1 cellular context compared by ENCODE assay signal in genomic region chr11:3865388-3866193, GRCh38.
TF ChIP-seq lines count a peak whose summit lies in the region.

No MANE protein-coding gene starts in this region.

TF ChIP-seq in K562, 482 proteins besides CTCF, POLR2A, EP300 and RAD21 (continued from another document and continues in another):
- TF ChIP-seq CREB3 (tag; conservative IDR thresholded peaks at IDR 0.05; ENCODE audit: low read depth) (peak; percentile 85), CBX3 (IDR thresholded peaks at IDR 0.05; ENCODE audit: borderline replicate concordance in 1 of 2, low read length in 2 of 2) (no peak), SNIP1 (IDR thresholded peaks at IDR 0.05; ENCODE audit: low read depth) (no peak), RFX5 (IDR thresholded peaks at IDR 0.05; ENCODE audit: low read depth, low read length) (no peak), NCOR1 (IDR thresholded peaks at IDR 0.05) (peak; percentile 63), MYC (IDR thresholded peaks at IDR 0.05; ENCODE audit: low read depth, low read length) (peak; percentile 3; the same call in 1 of the 2 replicates), MYC (CRISPR knock-in tag; IDR thresholded peaks at IDR 0.05; ENCODE audit: borderline replicate concordance, low read depth) (no peak), IRF2 (CRISPR knock-in tag; IDR thresholded peaks at IDR 0.05) (no peak), ZKSCAN3 (CRISPR knock-in tag; IDR thresholded peaks at IDR 0.05) (no peak), TEAD4 (IDR thresholded peaks at IDR 0.05; ENCODE audit: low read length) (peak; percentile 87), TEAD4 (CRISPR knock-in tag; IDR thresholded peaks at IDR 0.05; ENCODE audit: borderline replicate concordance) (no peak), PHF20 (IDR thresholded peaks at IDR 0.05; ENCODE audit: partially characterized antibody) (no peak), GTF2B (IDR thresholded peaks at IDR 0.05; ENCODE audit: extremely low read depth, insufficient read length) (no peak), U2AF1 (optimal IDR thresholded peaks at IDR 0.05; ENCODE audit: low read depth, low read length) (no peak), TEAD2 (tag; IDR thresholded peaks at IDR 0.05) (0 out of 2 replicates have a peak, but pooled peaks have one; percentile 11), THAP7 (CRISPR knock-in tag; IDR thresholded peaks at IDR 0.05) (no peak), LCOR (CRISPR knock-in tag; IDR thresholded peaks at IDR 0.05) (peak; percentile 73; the same call in 1 of the 2 replicates), ZBTB5 (IDR thresholded peaks at IDR 0.05) (no peak)
- TF ChIP-seq, protein P1, sequence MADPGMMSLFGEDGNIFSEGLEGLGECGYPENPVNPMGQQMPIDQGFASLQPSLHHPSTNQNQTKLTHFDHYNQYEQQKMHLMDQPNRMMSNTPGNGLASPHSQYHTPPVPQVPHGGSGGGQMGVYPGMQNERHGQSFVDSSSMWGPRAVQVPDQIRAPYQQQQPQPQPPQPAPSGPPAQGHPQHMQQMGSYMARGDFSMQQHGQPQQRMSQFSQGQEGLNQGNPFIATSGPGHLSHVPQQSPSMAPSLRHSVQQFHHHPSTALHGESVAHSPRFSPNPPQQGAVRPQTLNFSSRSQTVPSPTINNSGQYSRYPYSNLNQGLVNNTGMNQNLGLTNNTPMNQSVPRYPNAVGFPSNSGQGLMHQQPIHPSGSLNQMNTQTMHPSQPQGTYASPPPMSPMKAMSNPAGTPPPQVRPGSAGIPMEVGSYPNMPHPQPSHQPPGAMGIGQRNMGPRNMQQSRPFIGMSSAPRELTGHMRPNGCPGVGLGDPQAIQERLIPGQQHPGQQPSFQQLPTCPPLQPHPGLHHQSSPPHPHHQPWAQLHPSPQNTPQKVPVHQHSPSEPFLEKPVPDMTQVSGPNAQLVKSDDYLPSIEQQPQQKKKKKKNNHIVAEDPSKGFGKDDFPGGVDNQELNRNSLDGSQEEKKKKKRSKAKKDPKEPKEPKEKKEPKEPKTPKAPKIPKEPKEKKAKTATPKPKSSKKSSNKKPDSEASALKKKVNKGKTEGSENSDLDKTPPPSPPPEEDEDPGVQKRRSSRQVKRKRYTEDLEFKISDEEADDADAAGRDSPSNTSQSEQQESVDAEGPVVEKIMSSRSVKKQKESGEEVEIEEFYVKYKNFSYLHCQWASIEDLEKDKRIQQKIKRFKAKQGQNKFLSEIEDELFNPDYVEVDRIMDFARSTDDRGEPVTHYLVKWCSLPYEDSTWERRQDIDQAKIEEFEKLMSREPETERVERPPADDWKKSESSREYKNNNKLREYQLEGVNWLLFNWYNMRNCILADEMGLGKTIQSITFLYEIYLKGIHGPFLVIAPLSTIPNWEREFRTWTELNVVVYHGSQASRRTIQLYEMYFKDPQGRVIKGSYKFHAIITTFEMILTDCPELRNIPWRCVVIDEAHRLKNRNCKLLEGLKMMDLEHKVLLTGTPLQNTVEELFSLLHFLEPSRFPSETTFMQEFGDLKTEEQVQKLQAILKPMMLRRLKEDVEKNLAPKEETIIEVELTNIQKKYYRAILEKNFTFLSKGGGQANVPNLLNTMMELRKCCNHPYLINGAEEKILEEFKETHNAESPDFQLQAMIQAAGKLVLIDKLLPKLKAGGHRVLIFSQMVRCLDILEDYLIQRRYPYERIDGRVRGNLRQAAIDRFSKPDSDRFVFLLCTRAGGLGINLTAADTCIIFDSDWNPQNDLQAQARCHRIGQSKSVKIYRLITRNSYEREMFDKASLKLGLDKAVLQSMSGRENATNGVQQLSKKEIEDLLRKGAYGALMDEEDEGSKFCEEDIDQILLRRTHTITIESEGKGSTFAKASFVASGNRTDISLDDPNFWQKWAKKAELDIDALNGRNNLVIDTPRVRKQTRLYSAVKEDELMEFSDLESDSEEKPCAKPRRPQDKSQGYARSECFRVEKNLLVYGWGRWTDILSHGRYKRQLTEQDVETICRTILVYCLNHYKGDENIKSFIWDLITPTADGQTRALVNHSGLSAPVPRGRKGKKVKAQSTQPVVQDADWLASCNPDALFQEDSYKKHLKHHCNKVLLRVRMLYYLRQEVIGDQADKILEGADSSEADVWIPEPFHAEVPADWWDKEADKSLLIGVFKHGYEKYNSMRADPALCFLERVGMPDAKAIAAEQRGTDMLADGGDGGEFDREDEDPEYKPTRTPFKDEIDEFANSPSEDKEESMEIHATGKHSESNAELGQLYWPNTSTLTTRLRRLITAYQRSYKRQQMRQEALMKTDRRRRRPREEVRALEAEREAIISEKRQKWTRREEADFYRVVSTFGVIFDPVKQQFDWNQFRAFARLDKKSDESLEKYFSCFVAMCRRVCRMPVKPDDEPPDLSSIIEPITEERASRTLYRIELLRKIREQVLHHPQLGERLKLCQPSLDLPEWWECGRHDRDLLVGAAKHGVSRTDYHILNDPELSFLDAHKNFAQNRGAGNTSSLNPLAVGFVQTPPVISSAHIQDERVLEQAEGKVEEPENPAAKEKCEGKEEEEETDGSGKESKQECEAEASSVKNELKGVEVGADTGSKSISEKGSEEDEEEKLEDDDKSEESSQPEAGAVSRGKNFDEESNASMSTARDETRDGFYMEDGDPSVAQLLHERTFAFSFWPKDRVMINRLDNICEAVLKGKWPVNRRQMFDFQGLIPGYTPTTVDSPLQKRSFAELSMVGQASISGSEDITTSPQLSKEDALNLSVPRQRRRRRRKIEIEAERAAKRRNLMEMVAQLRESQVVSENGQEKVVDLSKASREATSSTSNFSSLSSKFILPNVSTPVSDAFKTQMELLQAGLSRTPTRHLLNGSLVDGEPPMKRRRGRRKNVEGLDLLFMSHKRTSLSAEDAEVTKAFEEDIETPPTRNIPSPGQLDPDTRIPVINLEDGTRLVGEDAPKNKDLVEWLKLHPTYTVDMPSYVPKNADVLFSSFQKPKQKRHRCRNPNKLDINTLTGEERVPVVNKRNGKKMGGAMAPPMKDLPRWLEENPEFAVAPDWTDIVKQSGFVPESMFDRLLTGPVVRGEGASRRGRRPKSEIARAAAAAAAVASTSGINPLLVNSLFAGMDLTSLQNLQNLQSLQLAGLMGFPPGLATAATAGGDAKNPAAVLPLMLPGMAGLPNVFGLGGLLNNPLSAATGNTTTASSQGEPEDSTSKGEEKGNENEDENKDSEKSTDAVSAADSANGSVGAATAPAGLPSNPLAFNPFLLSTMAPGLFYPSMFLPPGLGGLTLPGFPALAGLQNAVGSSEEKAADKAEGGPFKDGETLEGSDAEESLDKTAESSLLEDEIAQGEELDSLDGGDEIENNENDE (IDR thresholded peaks at IDR 0.05; ENCODE audit: low read depth, low read length) = no peak
- TF ChIP-seq, protein P2, sequence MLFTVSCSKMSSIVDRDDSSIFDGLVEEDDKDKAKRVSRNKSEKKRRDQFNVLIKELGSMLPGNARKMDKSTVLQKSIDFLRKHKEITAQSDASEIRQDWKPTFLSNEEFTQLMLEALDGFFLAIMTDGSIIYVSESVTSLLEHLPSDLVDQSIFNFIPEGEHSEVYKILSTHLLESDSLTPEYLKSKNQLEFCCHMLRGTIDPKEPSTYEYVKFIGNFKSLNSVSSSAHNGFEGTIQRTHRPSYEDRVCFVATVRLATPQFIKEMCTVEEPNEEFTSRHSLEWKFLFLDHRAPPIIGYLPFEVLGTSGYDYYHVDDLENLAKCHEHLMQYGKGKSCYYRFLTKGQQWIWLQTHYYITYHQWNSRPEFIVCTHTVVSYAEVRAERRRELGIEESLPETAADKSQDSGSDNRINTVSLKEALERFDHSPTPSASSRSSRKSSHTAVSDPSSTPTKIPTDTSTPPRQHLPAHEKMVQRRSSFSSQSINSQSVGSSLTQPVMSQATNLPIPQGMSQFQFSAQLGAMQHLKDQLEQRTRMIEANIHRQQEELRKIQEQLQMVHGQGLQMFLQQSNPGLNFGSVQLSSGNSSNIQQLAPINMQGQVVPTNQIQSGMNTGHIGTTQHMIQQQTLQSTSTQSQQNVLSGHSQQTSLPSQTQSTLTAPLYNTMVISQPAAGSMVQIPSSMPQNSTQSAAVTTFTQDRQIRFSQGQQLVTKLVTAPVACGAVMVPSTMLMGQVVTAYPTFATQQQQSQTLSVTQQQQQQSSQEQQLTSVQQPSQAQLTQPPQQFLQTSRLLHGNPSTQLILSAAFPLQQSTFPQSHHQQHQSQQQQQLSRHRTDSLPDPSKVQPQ (CRISPR knock-in tag; IDR thresholded peaks at IDR 0.05; ENCODE audit: borderline replicate concordance) = no peak
- TF ChIP-seq, protein P3, sequence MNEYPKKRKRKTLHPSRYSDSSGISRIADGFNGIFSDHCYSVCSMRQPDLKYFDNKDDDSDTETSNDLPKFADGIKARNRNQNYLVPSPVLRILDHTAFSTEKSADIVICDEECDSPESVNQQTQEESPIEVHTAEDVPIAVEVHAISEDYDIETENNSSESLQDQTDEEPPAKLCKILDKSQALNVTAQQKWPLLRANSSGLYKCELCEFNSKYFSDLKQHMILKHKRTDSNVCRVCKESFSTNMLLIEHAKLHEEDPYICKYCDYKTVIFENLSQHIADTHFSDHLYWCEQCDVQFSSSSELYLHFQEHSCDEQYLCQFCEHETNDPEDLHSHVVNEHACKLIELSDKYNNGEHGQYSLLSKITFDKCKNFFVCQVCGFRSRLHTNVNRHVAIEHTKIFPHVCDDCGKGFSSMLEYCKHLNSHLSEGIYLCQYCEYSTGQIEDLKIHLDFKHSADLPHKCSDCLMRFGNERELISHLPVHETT (CRISPR knock-in tag; conservative IDR thresholded peaks at IDR 0.05 in 1 of 2, IDR thresholded peaks at IDR 0.05 in 1 of 2) = no peak
